21 cellular contexts compared by ENCODE assay signal in the genomic region with DNA sequence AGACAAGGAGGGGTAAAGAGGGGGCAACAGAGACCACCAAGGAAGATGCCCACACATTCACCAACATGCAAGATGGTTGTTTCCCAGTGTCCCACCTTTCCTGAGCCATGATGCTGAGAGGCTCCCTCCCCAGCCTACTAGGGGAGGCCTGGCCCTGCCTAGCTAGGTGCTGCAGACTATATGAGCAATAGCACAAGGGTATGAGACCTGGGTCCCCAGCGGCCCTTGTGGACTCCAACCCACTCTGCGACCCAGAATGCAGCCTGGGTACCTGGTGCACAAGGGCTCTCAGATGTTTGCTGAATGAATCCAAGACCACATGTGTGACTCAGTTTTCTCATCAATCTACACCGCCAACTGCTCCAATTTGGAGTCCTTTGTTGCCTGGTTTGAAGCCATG. TPM values are rescaled to one million over a fixed set of nuclear protein-coding genes. Genes with fewer than 3 reads are reported as not detected.
A peak's percentile ranks its signal among the peaks of the same experiment; 100 is the strongest.
DNase-seq lines count a peak whose midpoint lies in the region; ATAC-seq and TF ChIP-seq lines count a peak whose summit lies in the region.
"Had no signal": no experiment of that assay in that cellular context is flagged by ENCODE, and none has a peak within 500 bp of the region (broad histone marks: within the 10 kb centered on the region; RNA-seq: fewer than 3 reads in every experiment).

No MANE protein-coding gene starts in this region.

- no TSS peak for BruUV-seq in MCF 10A (replicated peaks; lab: Mats Ljungman, UMichigan)

- H3K9me3 Mint-ChIP-seq in MCF 10A (ENCODE audit: unreplicated experiment) = no peaks in the 10 kb centered on the region
- no peaks in the 10 kb centered on the region for H3K9me3 Mint-ChIP-seq in endodermal cell
- H3K9me3 Mint-ChIP-seq: CD4-positive, CD25-positive, alpha-beta regulatory T cell; CD8-positive, alpha-beta T cell; H9 had no signal

- H3K27ac Mint-ChIP-seq in MCF 10A (ENCODE audit: low read depth, unreplicated experiment) = no peak overlapping the region
- no peak overlapping the region for H3K27ac Mint-ChIP-seq in endodermal cell
- H3K27ac Mint-ChIP-seq: B cell; CD4-positive, CD25-positive, alpha-beta regulatory T cell; CD8-positive, alpha-beta T cell; H9 had no signal

- peaks cover 6% of the 10 kb centered on the region for H3K36me3 ChIP-seq in breast epithelium
- no peaks in the 10 kb centered on the region for H3K36me3 ChIP-seq in endodermal cell (ENCODE audit: control insufficient read depth, insufficient read depth, low read length)
- peaks cover 0 to 40% of the 10 kb centered on the region in 2 donors for H3K36me3 ChIP-seq in vagina
- peaks cover 0 to 9% of the 10 kb centered on the region in 2 donors for H3K36me3 ChIP-seq in thyroid gland

- no peaks in the 10 kb centered on the region for H3K4me1 ChIP-seq in breast epithelium
- H3K4me1 ChIP-seq in endodermal cell (ENCODE audit: control insufficient read depth, insufficient read depth, low read length) = peaks cover 10% of the 10 kb centered on the region
- H3K4me1 ChIP-seq in vagina = peaks cover 8% of the 10 kb centered on the region
- H3K4me1 ChIP-seq in thyroid gland = no peaks in the 10 kb centered on the region

- CTCF ChIA-PET in MCF 10A (lab: Yijun Ruan, JAX) = interaction anchor here (0.7 kb wide), 1 partner anchor 139 kb away, joined by 3 read pairs; no protein-coding TSS in a partner anchor

- H3K27ac ChIP-seq in breast epithelium = peak overlapping the region; percentile 65 to 68
- no peak overlapping the region for H3K27ac ChIP-seq in endodermal cell (ENCODE audit: low read depth, low read length)
- H3K27ac ChIP-seq in vagina = peak overlapping the region; percentile 15
- no peak overlapping the region for H3K27ac ChIP-seq in thyroid gland
- H3K27ac ChIP-seq: 22Rv1, BLaER1, C4-2B had no signal

- H3K4me1 Mint-ChIP-seq in MCF 10A (ENCODE audit: insufficient read depth, unreplicated experiment) (peaks cover 6% of the 10 kb centered on the region), endodermal cell (peaks cover 26% of the 10 kb centered on the region)
- H3K4me1 Mint-ChIP-seq: CD4-positive, CD25-positive, alpha-beta regulatory T cell had no signal

- H3K27me3 ChIP-seq in breast epithelium (no peaks in the 10 kb centered on the region), endodermal cell (ENCODE audit: control insufficient read depth, insufficient read depth, low read length, poor library complexity, severe bottlenecking) (peaks cover 15% of the 10 kb centered on the region), vagina (no peaks in the 10 kb centered on the region), thyroid gland (no peaks in the 10 kb centered on the region)
- H3K27me3 ChIP-seq: BLaER1 had no signal

- H3K4me3 Mint-ChIP-seq in MCF 10A (ENCODE audit: unreplicated experiment) = no peak overlapping the region
- H3K4me3 Mint-ChIP-seq in endodermal cell = no peak overlapping the region
- H3K4me3 Mint-ChIP-seq: B cell; CD4-positive, CD25-positive, alpha-beta regulatory T cell; CD8-positive, alpha-beta T cell; H9 had no signal

- H3K36me3 Mint-ChIP-seq in MCF 10A (ENCODE audit: insufficient read depth, unreplicated experiment) (no peaks in the 10 kb centered on the region), endodermal cell (ENCODE audit: low read depth) (peaks cover 6% of the 10 kb centered on the region)

- intact Hi-C loops in breast epithelium (cut with DNase I; ENCODE audit: low total_unique reads) = no loop called here
- intact Hi-C loops in MCF 10A (cut with micrococcal nuclease) = no loop called here
- intact Hi-C loops in vagina (cut with DNase I) = no loop called here
- intact Hi-C loops in left colon (cut with DNase I, micrococcal nuclease) = no loop called here
- intact Hi-C loops in thyroid gland (cut with DNase I) = no loop called here

- no peak for TF ChIP-seq CTCF in breast epithelium (IDR thresholded peaks at IDR 0.05)
- no peak for TF ChIP-seq CTCF in MCF 10A (IDR thresholded peaks at IDR 0.05; ENCODE audit: unreplicated experiment)
- TF ChIP-seq CTCF in endodermal cell (conservative IDR thresholded peaks at IDR 0.05) = no peak
- TF ChIP-seq CTCF in vagina (IDR thresholded peaks at IDR 0.05) = no peak
- no peak for TF ChIP-seq CTCF in thyroid gland (IDR thresholded peaks at IDR 0.05)

- DNase-seq in breast epithelium (ENCODE audit: low spot score in 2 of 2) (no peak), MCF 10A (ENCODE audit: unreplicated experiment) (no peak), endodermal cell (peak; percentile 20), myocyte (ENCODE audit: low read depth) (peak; percentile 14), vagina (ENCODE audit: extremely low spot score in 2 of 2) (no peak), left colon (no peak), DMS 273 treated with DMSO at 0.1 percent for 48 hours (lab: John Stamatoyannopoulos, UW) (no peak), thyroid gland (no peak)
- DNase-seq: Caco-2; CD4-positive, CD25-positive, alpha-beta regulatory T cell; CD8-positive, alpha-beta T cell; DMS79; EL; GDM1; H9 had no signal

- no peak for ATAC-seq in left colon
- ATAC-seq: CD8-positive, alpha-beta T cell; GM12878; HCT116 had no signal

- 94 to 100% methylated on average over 2 to 3 of the region's 3 CpGs for WGBS in endodermal cell (ENCODE audit: insufficient coverage in 1 of 2, insufficient read length in 1 of 2), 2 experiments
- 91 to 94% methylated on average over 1 to 3 of the region's 3 CpGs for WGBS in thyroid gland, 2 donors

- H3K4me3 ChIP-seq in breast epithelium (no peak overlapping the region), endodermal cell (ENCODE audit: low read length) (no peak overlapping the region), vagina (no peak overlapping the region), thyroid gland (replicated peaks in 1 of 3) (no peak overlapping the region)
- H3K4me3 ChIP-seq: BLaER1, GM12878 had no signal

- H3K27me3 Mint-ChIP-seq in MCF 10A (ENCODE audit: insufficient read depth, unreplicated experiment) = no peaks in the 10 kb centered on the region
- H3K27me3 Mint-ChIP-seq in endodermal cell (ENCODE audit: insufficient read depth) = peaks cover 2% of the 10 kb centered on the region
- H3K27me3 Mint-ChIP-seq: B cell; CD4-positive, CD25-positive, alpha-beta regulatory T cell had no signal

- POLR2A ChIA-PET in MCF 10A (lab: Yijun Ruan, JAX) = interaction anchor here (0.7 to 1.2 kb wide), 2 partner anchors 57 to 203 kb away, joined by 3 read pairs; no protein-coding TSS in a partner anchor

- H3K9me3 ChIP-seq in breast epithelium (no peaks in the 10 kb centered on the region), endodermal cell (ENCODE audit: control insufficient read depth, low read length) (no peaks in the 10 kb centered on the region), vagina (no peaks in the 10 kb centered on the region), thyroid gland (no peaks in the 10 kb centered on the region)
- H3K9me3 ChIP-seq: BLaER1, Caco-2 had no signal

- TF ChIP-seq POLR2A in breast epithelium (IDR thresholded peaks at IDR 0.05) (no peak), vagina (IDR thresholded peaks at IDR 0.05) (no peak), thyroid gland (IDR thresholded peaks at IDR 0.05) (no peak)

- no peak overlapping the region for H3K9ac ChIP-seq in endodermal cell (ENCODE audit: extremely low read depth, low read length, poor library complexity, severe bottlenecking)
- H3K9ac ChIP-seq: BLaER1 had no signal

RNA-seq across cellular contexts. Expression of a gene that starts 13.9 kb away (rescaled TPM):
- total RNA-seq in breast epithelium (10 to 100 TPM in 2 of 3 donors, 1 to 10 TPM in 1; 4.8 to 35.7 (median 24.0) TPM), MCF 10A (2022) (1.1 and 1.5 TPM in 2 replicates), endodermal cell (1 to 10 TPM; 6.1 to 6.8 TPM), myocyte (30.6 and 44.6 TPM in 2 replicates), vagina (19.2 TPM), left colon (1 to 10 TPM; 4.5 to 5.9 TPM), thyroid gland (10 to 100 TPM in 3 of 4 donors, 1 to 10 TPM in 1; 8.0 to 14.7 (median 11.3) TPM)
- 2.5 TPM for polyA plus RNA-seq in endodermal cell (2013, experiment 1 of 2)
- 3.6 TPM for polyA plus RNA-seq in endodermal cell (2013, experiment 2 of 2)
- 11.6 TPM for polyA plus RNA-seq in myocyte (2012)

RNA-seq across cellular contexts. Expression of a gene that starts 17.7 kb away (rescaled TPM):
- total RNA-seq in breast epithelium (10 to 100 TPM; 21.4 to 47.2 (median 41.9) TPM), MCF 10A (2022) (34.9 and 52.9 TPM in 2 replicates), endodermal cell (10 to 100 TPM; 46.3 to 49.6 TPM), myocyte (37.1 and 38.6 TPM in 2 replicates), vagina (47.4 TPM), left colon (10 to 100 TPM; 25.9 to 27.3 TPM), thyroid gland (10 to 100 TPM; 39.0 to 59.8 (median 52.4) TPM)
- polyA plus RNA-seq in endodermal cell (2013, experiment 1 of 2) = 44.4 TPM
- polyA plus RNA-seq in endodermal cell (2013, experiment 2 of 2) = 41.4 TPM
- 59.2 TPM for polyA plus RNA-seq in myocyte (2012)

Comparison
In these comparisons a context has a peak if more than half of its experiments do, and no peak if none do; other contexts are left out.
1. DNase-seq: peak in endodermal cell (single experiment) and myocyte (single experiment); none in breast epithelium (0 of 2), MCF 10A (single experiment), vagina (0 of 2), left colon (0 of 2), DMS 273 treated with DMSO at 0.1 percent for 48 hours (single experiment) and thyroid gland (0 of 2).
2. H3K27ac ChIP-seq: peak in breast epithelium (2 of 2) and vagina (single experiment); none in endodermal cell (single experiment) and thyroid gland (0 of 3).